ENCODE assay signal across 8 cellular contexts in the genomic region with DNA sequence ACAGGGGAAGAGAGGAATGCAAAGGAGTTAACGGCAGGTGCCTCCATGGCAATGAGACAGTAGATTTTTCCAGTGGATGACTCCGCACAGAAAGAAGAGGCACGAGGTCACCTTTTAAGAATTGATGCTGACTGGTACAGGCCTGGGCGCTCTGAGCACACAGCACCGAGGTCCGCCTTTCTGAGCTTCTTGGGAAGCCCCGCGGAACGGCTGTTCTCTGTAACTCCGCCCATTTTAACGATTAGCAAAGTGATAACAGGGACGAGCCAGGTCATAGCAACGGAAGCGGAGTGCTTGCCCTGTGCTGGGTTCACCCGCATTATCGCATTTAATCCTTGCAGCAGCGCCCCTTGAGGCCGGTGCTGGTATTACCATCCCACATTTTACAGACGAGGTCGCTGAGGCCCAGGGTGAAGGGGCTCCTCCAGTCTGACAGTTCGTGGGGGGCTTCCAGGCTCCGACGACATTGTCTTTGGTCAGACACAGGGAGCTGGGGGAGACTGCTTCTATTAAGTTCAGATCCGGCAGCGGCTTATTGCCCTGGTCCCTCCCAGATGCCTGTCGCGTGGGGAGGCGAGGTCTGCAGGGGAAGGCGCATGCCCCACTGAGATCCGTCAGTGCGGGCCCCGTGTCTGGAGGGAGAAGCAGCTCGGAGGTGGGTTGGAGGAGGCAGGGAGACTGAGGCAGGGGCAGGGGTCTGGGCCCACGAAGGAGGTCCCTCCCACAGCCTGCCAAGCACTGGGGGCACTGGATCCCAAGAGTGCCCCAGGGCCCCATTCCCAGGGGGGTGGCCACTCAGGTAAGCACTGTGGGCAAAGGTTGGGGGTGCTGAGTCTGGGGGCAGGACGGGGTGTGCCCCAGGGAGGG. TPM values are rescaled to one million over a fixed set of nuclear protein-coding genes. Genes with fewer than 3 reads are reported as not detected.
DNase-seq lines count a peak whose midpoint lies in the region; ATAC-seq and TF ChIP-seq lines count a peak whose summit lies in the region.

No MANE protein-coding gene starts in this region.

- WGBS in mammary epithelial cell (ENCODE audit: low coverage, missing lambda C conversion rate): 24% methylated on average over 32 of the region's 35 CpGs

- H3K79me2 ChIP-seq in mammary epithelial cell (ENCODE audit: insufficient read depth, low read length): no peaks in the 10 kb centered on the region

- H3K4me1 ChIP-seq in mammary epithelial cell (ENCODE audit: insufficient read depth, low read length): no peaks in the 10 kb centered on the region

- H3K4me3 ChIP-seq in AG09309 (ENCODE audit: control insufficient read depth, low read depth, low read length): no peak overlapping the region
- no peak overlapping the region for H3K4me3 ChIP-seq in WI38 (ENCODE audit: low read depth, low read length)
- no peak overlapping the region for H3K4me3 ChIP-seq in mammary epithelial cell (replicated peaks in 1 of 3; ENCODE audit: insufficient read depth in 1 of 3, low read depth in 2 of 3, low read length in 3 of 3)

- in situ Hi-C loops in mammary epithelial cell (cut with MboI; ENCODE audit: low sequenced_read_pairs in 2 of 2): loop anchor here (25.0 kb wide), 1 partner anchor 356 kb away; no protein-coding TSS in a partner anchor

- intact Hi-C loops in mammary epithelial cell (cut with micrococcal nuclease): loop anchor here (1.0 to 10.0 kb wide), 3 partner anchors 136 to 442 kb away; no protein-coding TSS in a partner anchor

- TF ChIP-seq CTCF in AG09309 (IDR thresholded peaks at IDR 0.05; ENCODE audit: control insufficient read depth, insufficient read depth, low read depth, low read length, missing control alignments) (peak; percentile 88), WI38 (IDR thresholded peaks at IDR 0.05; ENCODE audit: low read depth, low read length) (peak; percentile 82), mammary epithelial cell (conservative IDR thresholded peaks at IDR 0.05 in 1 of 2, IDR thresholded peaks at IDR 0.05 in 1 of 2; ENCODE audit: extremely low read depth in 1 of 2, insufficient read depth in 1 of 2, low read depth in 1 of 2, low read length in 2 of 2) (peak; percentile 87 to 90)

- H3K9ac ChIP-seq in mammary epithelial cell (ENCODE audit: insufficient read depth, low read length): no peak overlapping the region

- CTCF ChIA-PET in mammary epithelial cell (lab: Charles Lee; ENCODE audit: low non-redundant PET): interaction anchor here (0.6 kb wide), 1 partner anchor 196 kb away, joined by 3 read pairs; no protein-coding TSS in a partner anchor

- no TSS peak for BruUV-seq in mammary epithelial cell (replicated peaks; lab: Mats Ljungman, UMichigan)

- dilution Hi-C loops in mammary epithelial cell (cut with HindIII; ENCODE audit: low sequenced_read_pairs): no loop called here

- DNase-seq in AG09309 (ENCODE audit: low read depth): no peak
- DNase-seq in NCI-H1930 (lab: John Stamatoyannopoulos, UW): peak; percentile 40 to 71
- DNase-seq in mammary epithelial cell: no peak
- DNase-seq in kidney glomerular epithelial cell (lab: John Stamatoyannopoulos, UW): peak; percentile 80
- DNase-seq in stimulated activated CD4-positive, alpha-beta T cell treated with anti-CD3 and anti-CD28 coated beads, Interleukin-1b, Interleukin-23, amount 100 ng/mL, for 24 hours (ENCODE audit: low read depth in 4 of 4, low spot score in 1 of 4): peak; percentile 59 to 82 (median 71)

- H3K36me3 ChIP-seq in mammary epithelial cell (ENCODE audit: insufficient read depth, low read length): no peaks in the 10 kb centered on the region

- H3K27me3 ChIP-seq in mammary epithelial cell (ENCODE audit: insufficient read depth, low read length): no peaks in the 10 kb centered on the region

- H3K4me2 ChIP-seq in mammary epithelial cell (ENCODE audit: insufficient read depth, low read depth, low read length): no peak overlapping the region

- H3K9me3 ChIP-seq in mammary epithelial cell (replicated peaks; ENCODE audit: insufficient read depth, low read length): no peaks in the 10 kb centered on the region

- no peaks in the 10 kb centered on the region for H4K20me1 ChIP-seq in mammary epithelial cell (ENCODE audit: insufficient read depth, low read length)

- ATAC-seq in GM18909 (IDR thresholded peaks at IDR 0.05; ENCODE audit: poor library complexity, unreplicated experiment): peak; percentile 58
- ATAC-seq in HG02884 (IDR thresholded peaks at IDR 0.05; ENCODE audit: unreplicated experiment): no peak

- H3K27ac ChIP-seq in mammary epithelial cell (ENCODE audit: insufficient read depth, low read depth, low read length): no peak overlapping the region

- peak overlapping the region; percentile 52 for H2AFZ ChIP-seq in mammary epithelial cell (ENCODE audit: low read depth, low read length)

RNA-seq across cellular contexts. Expression of a gene that starts 22.3 kb away (rescaled TPM):
- under 1 TPM; under 0.01 to 0.14 TPM for total RNA-seq in mammary epithelial cell
- polyA plus RNA-seq in mammary epithelial cell: 0.05 TPM
- polyA minus RNA-seq in mammary epithelial cell: not detected

Comparison
In these comparisons a context has a peak if more than half of its experiments do, and no peak if none do; other contexts are left out.
1. DNase-seq: peak in NCI-H1930 (2 of 2), kidney glomerular epithelial cell (single experiment) and stimulated activated CD4-positive, alpha-beta T cell treated with anti-CD3 and anti-CD28 coated beads, Interleukin-1b, Interleukin-23, amount 100 ng/mL, for 24 hours (4 of 4); none in AG09309 (single experiment) and mammary epithelial cell (single experiment).
2. Peak in every context shown above with its lines, with median percentiles within 50 percentile points of each other: CTCF ChIP-seq.